23 cellular contexts compared by ENCODE assay signal in the genomic region with DNA sequence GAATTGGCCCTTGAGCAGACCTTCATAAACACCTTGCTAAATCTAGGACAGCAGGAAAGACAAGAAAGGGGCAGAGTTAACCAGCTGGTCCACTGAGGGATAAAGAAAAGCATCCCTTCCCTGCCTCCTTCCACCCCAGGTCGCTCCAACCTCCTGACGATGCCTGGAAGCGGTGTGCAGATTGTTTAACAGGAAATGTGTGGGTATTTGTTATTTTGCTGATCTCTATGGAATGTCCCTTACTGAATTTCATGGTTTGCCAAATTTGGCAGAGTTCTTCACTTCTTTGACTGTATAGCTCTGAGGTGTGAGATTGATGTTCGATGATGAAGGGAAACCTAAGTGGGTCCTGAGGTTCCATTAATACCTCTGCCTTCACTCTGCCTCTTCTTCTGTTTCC.
DNase-seq lines count a peak whose midpoint lies in the region; ATAC-seq and TF ChIP-seq lines count a peak whose summit lies in the region.
"Had no signal": no experiment of that assay in that cellular context is flagged by ENCODE, and none has a peak within 500 bp of the region (broad histone marks: within the 10 kb centered on the region; RNA-seq: fewer than 3 reads in every experiment).

No MANE protein-coding gene starts in this region.

- H3K27me3 ChIP-seq in GM23248 (replicated peaks; ENCODE audit: insufficient read depth): no peaks in the 10 kb centered on the region
- H3K27me3 ChIP-seq in Panc1 (ENCODE audit: control insufficient read depth, insufficient read depth, low read length): no peaks in the 10 kb centered on the region
- no peaks in the 10 kb centered on the region for H3K27me3 ChIP-seq in osteoblast (ENCODE audit: insufficient read depth, low read length)
- H3K27me3 ChIP-seq: BE2C, dorsolateral prefrontal cortex, esophagus muscularis mucosa, heart left ventricle, transverse colon had no signal

- no peaks in the 10 kb centered on the region for H3K36me3 Mint-ChIP-seq in chondrocyte (ENCODE audit: low read depth)
- H3K36me3 Mint-ChIP-seq in nephron progenitor cell (ENCODE audit: low read depth): peaks cover 14% of the 10 kb centered on the region

- H3K27me3 Mint-ChIP-seq in chondrocyte (ENCODE audit: low read depth): no peaks in the 10 kb centered on the region
- no peaks in the 10 kb centered on the region for H3K27me3 Mint-ChIP-seq in nephron progenitor cell (ENCODE audit: low read depth, poor library complexity)
- H3K27me3 Mint-ChIP-seq: naive B cell; progenitor cell of endocrine pancreas; stimulated activated memory B cell treated with anti-CD40 and anti-IgM and Interleukin-4, amounts not matched to agents 10 μg/mL and 1 μg/mL and 100 μg/mL, for 72 hours had no signal

- in situ Hi-C loops in GM23248 (cut with MboI): no loop called here
- in situ Hi-C loops in Panc1 (cut with HindIII; ENCODE audit: low pct_unique_long_range_greater_than_20kb, low sequenced_read_pairs): no loop called here

- POLR2A ChIA-PET in Panc1 (lab: Charles Lee): no interaction called here

- H3K9me2 ChIP-seq in GM23248 (ENCODE audit: insufficient read depth): no peaks in the 10 kb centered on the region

- BruUV-seq in Panc1 (replicated peaks; lab: Mats Ljungman, UMichigan): no TSS peak

- H3K9me3 ChIP-seq in GM23248 (ENCODE audit: low read depth) (no peaks in the 10 kb centered on the region), Panc1 (ENCODE audit: control insufficient read depth, insufficient read depth, low read depth, low read length) (peaks cover 1% of the 10 kb centered on the region; the same call in 1 of the 2 replicates), osteoblast (ENCODE audit: low read depth, low read length) (no peaks in the 10 kb centered on the region)
- H3K9me3 ChIP-seq: BE2C, esophagus muscularis mucosa, heart left ventricle, lower lobe of right lung, transverse colon had no signal

- H3K4me1 ChIP-seq in GM23248 (ENCODE audit: insufficient read depth) (peaks cover 54% of the 10 kb centered on the region), Panc1 (ENCODE audit: control insufficient read depth, insufficient read depth, low read length) (peaks cover 68% of the 10 kb centered on the region), osteoblast (ENCODE audit: insufficient read depth, low read length) (peaks cover 57% of the 10 kb centered on the region)
- H3K4me1 ChIP-seq: BE2C, lower lobe of right lung had no signal

- ATAC-seq in Panc1 (peak; percentile 52), HG03469 (IDR thresholded peaks at IDR 0.05; ENCODE audit: unreplicated experiment) (no peak)
- ATAC-seq: heart left ventricle; stimulated activated memory B cell treated with anti-CD40 and anti-IgM and Interleukin-4, amounts not matched to agents 10 μg/mL and 1 μg/mL and 100 μg/mL, for 72 hours had no signal

- H3K27ac ChIP-seq in GM23248 (no peak overlapping the region), Panc1 (ENCODE audit: low read length) (peak overlapping the region; percentile 91), osteoblast (ENCODE audit: low read depth, low read length) (peak overlapping the region; percentile 13)
- H3K27ac ChIP-seq: dorsolateral prefrontal cortex, esophagus muscularis mucosa, lower lobe of right lung, transverse colon had no signal

- no peaks in the 10 kb centered on the region for H3K9me3 Mint-ChIP-seq in chondrocyte (ENCODE audit: low read depth)
- H3K9me3 Mint-ChIP-seq in nephron progenitor cell: peaks cover 5% of the 10 kb centered on the region
- H3K9me3 Mint-ChIP-seq: stimulated activated memory B cell treated with anti-CD40 and anti-IgM and Interleukin-4, amounts not matched to agents 10 μg/mL and 1 μg/mL and 100 μg/mL, for 72 hours had no signal

- H3K36me3 ChIP-seq in GM23248 (ENCODE audit: low read depth) (no peaks in the 10 kb centered on the region), Panc1 (ENCODE audit: control insufficient read depth, insufficient read depth, low read length) (no peaks in the 10 kb centered on the region), osteoblast (ENCODE audit: insufficient read depth, low read length) (no peaks in the 10 kb centered on the region)
- H3K36me3 ChIP-seq: BE2C, esophagus muscularis mucosa, heart left ventricle, lower lobe of right lung, transverse colon had no signal

- H4K20me1 ChIP-seq in GM23248 (ENCODE audit: insufficient read depth) (no peaks in the 10 kb centered on the region), osteoblast (ENCODE audit: insufficient read depth, low read length) (no peaks in the 10 kb centered on the region)

- TF ChIP-seq CTCF in Panc1 (IDR thresholded peaks at IDR 0.05): no peak
- TF ChIP-seq CTCF in chondrocyte (IDR thresholded peaks at IDR 0.05): no peak
- no peak for TF ChIP-seq CTCF in osteoblast (IDR thresholded peaks at IDR 0.05; ENCODE audit: extremely low read depth, low read depth, low read length)
- TF ChIP-seq CTCF in nephron progenitor cell (IDR thresholded peaks at IDR 0.05): no peak

- H2AFZ ChIP-seq in GM23248 (no peak overlapping the region), osteoblast (ENCODE audit: low read length) (no peak overlapping the region)

- H3K4me3 Mint-ChIP-seq in chondrocyte (ENCODE audit: unreplicated experiment) (no peak overlapping the region), nephron progenitor cell (no peak overlapping the region)
- H3K4me3 Mint-ChIP-seq: naive B cell; stimulated activated memory B cell treated with anti-CD40 and anti-IgM and Interleukin-4, amounts not matched to agents 10 μg/mL and 1 μg/mL and 100 μg/mL, for 72 hours; T-helper 2 cell treated with Interferon-gamma antibody and Interleukin-4, amounts not matched to agents 5 μg/mL and 100 μg/mL, for 36 hours had no signal

- intact Hi-C loops in Panc1 (cut with micrococcal nuclease; ENCODE audit: unreplicated experiment): no loop called here

- H3F3A ChIP-seq in GM23248 (ENCODE audit: insufficient read depth): peaks cover 62% of the 10 kb centered on the region

- CTCF ChIA-PET in Panc1 (lab: Charles Lee): no interaction called here

- peak overlapping the region; percentile 32 for H3K4me2 ChIP-seq in GM23248 (ENCODE audit: unreplicated experiment)
- H3K4me2 ChIP-seq in osteoblast (ENCODE audit: insufficient read depth, low read length): peak overlapping the region; percentile 20

- DNase-seq in GM23248: peak; percentile 24
- no peak for DNase-seq in Panc1 (ENCODE audit: low read depth, low spot score)
- no peak for DNase-seq in chondrocyte (ENCODE audit: low spot score)
- DNase-seq in osteoblast (ENCODE audit: insufficient read length, low spot score, missing footprints): no peak
- no peak for DNase-seq in nephron progenitor cell
- DNase-seq in NCI-H2171 (lab: John Stamatoyannopoulos, UW): no peak
- DNase-seq in NCI-H2227 (lab: John Stamatoyannopoulos, UW; ENCODE audit: unreplicated experiment): no peak
- DNase-seq: activated CD4-positive, CD25-positive, alpha-beta regulatory T cell; aorta; BE2C; dorsolateral prefrontal cortex; heart left ventricle; lower lobe of right lung; naive B cell; NCI-H1694; NCI-H446; Right ventricle myocardium superior; transverse colon had no signal

- WGBS in GM23248 (ENCODE audit: low coverage in 1 of 2, low lambda C conversion rate in 2 of 2, missing lambda C conversion rate in 2 of 2), 2 experiments: 62 to 77% methylated on average over 4 of the region's 4 CpGs

- H3K4me1 Mint-ChIP-seq in chondrocyte (ENCODE audit: low read depth) (peaks cover 50% of the 10 kb centered on the region), nephron progenitor cell (no peaks in the 10 kb centered on the region)

- H3K79me2 ChIP-seq in GM23248 (ENCODE audit: insufficient read depth) (peaks cover 35% of the 10 kb centered on the region), osteoblast (ENCODE audit: insufficient read depth, low read length) (peaks cover 51% of the 10 kb centered on the region)

- H3K4me3 ChIP-seq in GM23248 (no peak overlapping the region), Panc1 (ENCODE audit: low read depth in 2 of 2, low read length in 2 of 2) (no peak overlapping the region; a peak in 1 of 4 replicates), osteoblast (ENCODE audit: insufficient read depth, low read length) (no peak overlapping the region)
- H3K4me3 ChIP-seq: dorsolateral prefrontal cortex, esophagus muscularis mucosa, heart left ventricle, lower lobe of right lung, transverse colon had no signal

- no peak overlapping the region for H3K9ac ChIP-seq in GM23248

- peak overlapping the region; percentile 74 for H3K27ac Mint-ChIP-seq in chondrocyte (ENCODE audit: unreplicated experiment)
- H3K27ac Mint-ChIP-seq in nephron progenitor cell: no peak overlapping the region
- H3K27ac Mint-ChIP-seq: progenitor cell of endocrine pancreas; stimulated activated memory B cell treated with anti-CD40 and anti-IgM and Interleukin-4, amounts not matched to agents 10 μg/mL and 1 μg/mL and 100 μg/mL, for 72 hours; T-helper 2 cell treated with Interferon-gamma antibody and Interleukin-4, amounts not matched to agents 5 μg/mL and 100 μg/mL, for 36 hours had no signal
